In genomic region chr17:13634001-13634400, GRCh38 we compare ENCODE assay signal across 17 cellular contexts.
"Had no signal": no experiment of that assay in that cellular context is flagged by ENCODE, and none has a peak within 500 bp of the region (broad histone marks: within the 10 kb centered on the region; RNA-seq: fewer than 3 reads in every experiment).

No MANE protein-coding gene starts in this region.

- ATAC-seq: foreskin keratinocyte; gastroesophageal sphincter; heart left ventricle; left cardiac atrium; left lung; naive thymus-derived CD8-positive, alpha-beta T cell; sciatic nerve; stimulated activated effector memory CD8-positive, alpha-beta T cell treated with anti-CD3 and anti-CD28 coated beads, Interleukin-12 subunit alpha, Interleukin-12 subunit beta, amount 100 ng/mL, for 72 hours had no signal

- DNase-seq: dorsolateral prefrontal cortex; effector CD4-positive, alpha-beta T cell; foreskin keratinocyte; heart left ventricle; left cardiac atrium; left lung; naive thymus-derived CD8-positive, alpha-beta T cell; nephron progenitor cell; nucleus accumbens; stimulated activated CD4-positive, alpha-beta T cell treated with anti-CD3 and anti-CD28 coated beads, Interleukin-2, amount 100 ng/mL, for 24 hours; stimulated activated CD4-positive, alpha-beta T cell treated with anti-CD3 and anti-CD28 coated beads, Interleukin-4, amount 100 ng/mL, for 24 hours; stimulated activated naive CD4-positive, alpha-beta T cell treated with Interleukin-2 at 50 U/mL for 16 hours; stomach; thyroid gland had no signal
